In genomic region chr20:35761548-35761947, GRCh38 we compare ENCODE assay signal across 1 cellular context.
A peak's percentile ranks its signal among the peaks of the same experiment; 100 is the strongest.
TF ChIP-seq lines count a peak whose summit lies in the region.

No MANE protein-coding gene starts in this region.

TF ChIP-seq in HepG2, 621 proteins besides CTCF, POLR2A, EP300 and RAD21:
- TF ChIP-seq ZGPAT (CRISPR knock-in tag; IDR thresholded peaks at IDR 0.05) (0 out of 2 replicates have a peak, but pooled peaks have one; percentile 30), CEBPG (CRISPR knock-in tag; IDR thresholded peaks at IDR 0.05) (peak; percentile 66; the same call in 1 of the 2 replicates), ZBTB34 (CRISPR knock-in tag; IDR thresholded peaks at IDR 0.05) (0 out of 2 replicates have a peak, but pooled peaks have one; percentile 23), ZNF460 (CRISPR knock-in tag; IDR thresholded peaks at IDR 0.05; ENCODE audit: borderline replicate concordance) (peak; percentile 42), ZNF770 (CRISPR knock-in tag; IDR thresholded peaks at IDR 0.05) (peak; percentile 72), CEBPB (IDR thresholded peaks at IDR 0.05; ENCODE audit: borderline replicate concordance, low read depth, low read length) (peak; percentile 61; the same call in 1 of the 2 replicates), ZBTB33 (CRISPR knock-in tag; IDR thresholded peaks at IDR 0.05) (peak; percentile 26; the same call in 1 of the 2 replicates), RXRB (CRISPR knock-in tag; IDR thresholded peaks at IDR 0.05; ENCODE audit: borderline replicate concordance) (0 out of 2 replicates have a peak, but pooled peaks have one; percentile 17), BHLHE40 (IDR thresholded peaks at IDR 0.05; ENCODE audit: low read length) (peak; percentile 82), ZNF362 (CRISPR knock-in tag; IDR thresholded peaks at IDR 0.05; ENCODE audit: borderline replicate concordance) (peak; percentile 78)
